In genomic region chr1:26556041-26556440, GRCh38 we compare ENCODE assay signal across 1 cellular context.
TF ChIP-seq lines count a peak whose summit lies in the region.

No MANE protein-coding gene starts in this region.

TF ChIP-seq in HepG2, 621 proteins besides CTCF, POLR2A, EP300 and RAD21 (continued from another document):
- TF ChIP-seq ZNF687 (CRISPR knock-in tag; IDR thresholded peaks at IDR 0.05): no peak
- TF ChIP-seq MTF1 (CRISPR knock-in tag; IDR thresholded peaks at IDR 0.05): no peak
- no peak for TF ChIP-seq ZZZ3 (CRISPR knock-in tag; IDR thresholded peaks at IDR 0.05; ENCODE audit: borderline replicate concordance)
- no peak for TF ChIP-seq RBFOX2 (IDR thresholded peaks at IDR 0.05; ENCODE audit: low read depth, low read length)
- TF ChIP-seq SMYD3 (CRISPR knock-in tag; IDR thresholded peaks at IDR 0.05): no peak
- TF ChIP-seq TFAP4 (IDR thresholded peaks at IDR 0.05; ENCODE audit: borderline replicate concordance, low read depth): peak; percentile 40; the same call in 1 of the 2 replicates
- no peak for TF ChIP-seq ZNF503 (CRISPR knock-in tag; IDR thresholded peaks at IDR 0.05)
- no peak for TF ChIP-seq RBM22 (optimal IDR thresholded peaks at IDR 0.05; ENCODE audit: low read length)
- TF ChIP-seq ADNP (CRISPR knock-in tag; IDR thresholded peaks at IDR 0.05): no peak
- peak; percentile 66; the same call in 1 of the 2 replicates for TF ChIP-seq ESRRA (CRISPR knock-in tag; IDR thresholded peaks at IDR 0.05; ENCODE audit: low read depth)
- no peak for TF ChIP-seq ZNF678 (CRISPR knock-in tag; IDR thresholded peaks at IDR 0.05)
- peak; percentile 48; the same call in 1 of the 2 replicates for TF ChIP-seq HNF4A (CRISPR knock-in tag; IDR thresholded peaks at IDR 0.05)
- 0 out of 2 replicates have a peak, but pooled peaks have one; percentile 23 for TF ChIP-seq HNF1B (CRISPR knock-in tag; IDR thresholded peaks at IDR 0.05)
- TF ChIP-seq NR2F1 (CRISPR knock-in tag; IDR thresholded peaks at IDR 0.05): peak in 1 of 2 experiments; percentile 19; a peak in 2 of 4 replicates
- no peak for TF ChIP-seq ZNF780A (CRISPR knock-in tag; IDR thresholded peaks at IDR 0.05)
- TF ChIP-seq AGO2 (optimal IDR thresholded peaks at IDR 0.05; ENCODE audit: low read depth, low read length): no peak
- no peak for TF ChIP-seq SCMH1 (CRISPR knock-in tag; IDR thresholded peaks at IDR 0.05; ENCODE audit: borderline replicate concordance)
- TF ChIP-seq SAP130 (CRISPR knock-in tag; IDR thresholded peaks at IDR 0.05; ENCODE audit: low read depth): 0 out of 2 replicates have a peak, but pooled peaks have one; percentile 1
- TF ChIP-seq MXD1 (CRISPR knock-in tag; IDR thresholded peaks at IDR 0.05): no peak
- TF ChIP-seq IKZF5 (CRISPR knock-in tag; IDR thresholded peaks at IDR 0.05): no peak
